ENCODE assay signal across 9 cellular contexts in genomic region chr2:40434638-40435296, GRCh38. TPM values are rescaled to one million over a fixed set of nuclear protein-coding genes. Genes with fewer than 3 reads are reported as not detected.
DNase-seq lines count a peak whose midpoint lies in the region; ATAC-seq and TF ChIP-seq lines count a peak whose summit lies in the region.
"Had no signal": no experiment of that assay in that cellular context is flagged by ENCODE, and none has a peak within 500 bp of the region (broad histone marks: within the 10 kb centered on the region; RNA-seq: fewer than 3 reads in every experiment).

No MANE protein-coding gene starts in this region.

- peaks cover 0 to 20% (median 5%) of the 10 kb centered on the region in 4 donors for H3K4me1 ChIP-seq in upper lobe of left lung

- ATAC-seq in upper lobe of left lung (ENCODE audit: low FRiP score in 2 of 2) (peak; percentile 20 to 50), GM18511 (IDR thresholded peaks at IDR 0.05; ENCODE audit: unreplicated experiment) (no peak), HG03565 (IDR thresholded peaks at IDR 0.05; ENCODE audit: unreplicated experiment) (no peak)

- no peaks in the 10 kb centered on the region for H3K36me3 ChIP-seq in upper lobe of left lung

- no peak for TF ChIP-seq EP300 in upper lobe of left lung (IDR thresholded peaks at IDR 0.05)

- peak; percentile 98 for DNase-seq in HS-27A (ENCODE audit: low read depth)
- peak; percentile 80 for DNase-seq in astrocyte of the cerebellum (ENCODE audit: low read depth)
- DNase-seq in iris pigment epithelial cell (ENCODE audit: low read depth), result peak; percentile 88
- no peak for DNase-seq in upper lobe of left lung
- DNase-seq in activated CD4-positive, alpha-beta T cell treated with anti-CD3 and anti-CD28 coated beads, Interleukin-2, amount 50 U/mL, for 48 hours, result no peak
- DNase-seq: Karpas-422 had no signal

- no peak for TF ChIP-seq CTCF in astrocyte of the cerebellum (IDR thresholded peaks at IDR 0.05; ENCODE audit: low read depth, low read length, missing control alignments)
- no peak for TF ChIP-seq CTCF in upper lobe of left lung (IDR thresholded peaks at IDR 0.05)

- in situ Hi-C loops in astrocyte of the cerebellum (cut with HindIII; ENCODE audit: low sequenced_read_pairs), result no loop called here

- H3K27me3 ChIP-seq in upper lobe of left lung, result no peaks in the 10 kb centered on the region

- no peak for TF ChIP-seq POLR2A in upper lobe of left lung (IDR thresholded peaks at IDR 0.05)

- 73 to 75% methylated on average over 4 of the region's 4 CpGs for WGBS in upper lobe of left lung, 2 donors

- H3K27ac ChIP-seq in upper lobe of left lung, result peak overlapping the region in 2 of 4 donors; percentile 45 to 53

- no peaks in the 10 kb centered on the region for H3K9me3 ChIP-seq in upper lobe of left lung

- H3K4me3 ChIP-seq in astrocyte of the cerebellum (ENCODE audit: low read depth, low read length), result no peak overlapping the region
- no peak overlapping the region for H3K4me3 ChIP-seq in upper lobe of left lung
- H3K4me3 ChIP-seq: skin epidermis had no signal

RNA-seq across cellular contexts. Expression of gene SLC8A1, which starts 17.1 kb away (rescaled TPM):
- total RNA-seq in upper lobe of left lung, result 10 to 100 TPM; 21.8 to 58.6 (median 25.3) TPM

Comparison
In these comparisons a context has a peak if more than half of its experiments do, and no peak if none do; other contexts are left out.
1. DNase-seq: peak in HS-27A (single experiment), astrocyte of the cerebellum (single experiment) and iris pigment epithelial cell (single experiment); none in upper lobe of left lung (0 of 2) and activated CD4-positive, alpha-beta T cell treated with anti-CD3 and anti-CD28 coated beads, Interleukin-2, amount 50 U/mL, for 48 hours (0 of 2).
2. ATAC-seq: peak in upper lobe of left lung (2 of 2); none in GM18511 (single experiment) and HG03565 (single experiment).